In genomic region chr3:187150599-187150998, GRCh38 we compare ENCODE assay signal across 8 cellular contexts. TPM values are rescaled to one million over a fixed set of nuclear protein-coding genes. Genes with fewer than 3 reads are reported as not detected.
DNase-seq lines count a peak whose midpoint lies in the region; ATAC-seq and TF ChIP-seq lines count a peak whose summit lies in the region.

No MANE protein-coding gene starts in this region.

- H3K4me3 ChIP-seq in suprapubic skin = no peak overlapping the region

- H3K27ac ChIP-seq in suprapubic skin = no peak overlapping the region

- H3K36me3 Mint-ChIP-seq in stimulated activated memory B cell treated with anti-CD40 and anti-IgM and Interleukin-4, amounts not matched to agents 10 μg/mL and 1 μg/mL and 100 μg/mL, for 72 hours = peaks cover 8% of the 10 kb centered on the region

- H3K9me3 Mint-ChIP-seq in stimulated activated memory B cell treated with anti-CD40 and anti-IgM and Interleukin-4, amounts not matched to agents 10 μg/mL and 1 μg/mL and 100 μg/mL, for 72 hours = peaks cover 9% of the 10 kb centered on the region

- no peak overlapping the region for H3K4me3 Mint-ChIP-seq in stimulated activated memory B cell treated with anti-CD40 and anti-IgM and Interleukin-4, amounts not matched to agents 10 μg/mL and 1 μg/mL and 100 μg/mL, for 72 hours

- no peaks in the 10 kb centered on the region for H3K36me3 ChIP-seq in suprapubic skin

- no peak for ATAC-seq in left ventricle myocardium superior
- peak; percentile 57 for ATAC-seq in stimulated activated memory B cell treated with anti-CD40 and anti-IgM and Interleukin-4, amounts not matched to agents 10 μg/mL and 1 μg/mL and 100 μg/mL, for 72 hours

- DNase-seq in left ventricle myocardium superior (peak; percentile 54), cardiac septum (ENCODE audit: low spot score) (no peak), foreskin melanocyte (peak; percentile 12), suprapubic skin (ENCODE audit: low spot score in 2 of 2) (no peak), SHP77 (lab: John Stamatoyannopoulos, UW) (no peak), GOT3 (lab: John Stamatoyannopoulos, UW) (no peak)
- peak; percentile 33 to 60 for DNase-seq in activated CD4-positive, alpha-beta T cell treated with anti-CD3 and anti-CD28 coated beads, Interleukin-2, amount 50 U/mL, for 24 hours (ENCODE audit: low read depth in 1 of 2, low spot score in 1 of 2)

- H3K27me3 ChIP-seq in suprapubic skin = no peaks in the 10 kb centered on the region

- intact Hi-C loops in left ventricle myocardium superior (cut with micrococcal nuclease) = no loop called here
- intact Hi-C loops in cardiac septum (cut with DNase I) = no loop called here

- no peak overlapping the region for H3K27ac Mint-ChIP-seq in stimulated activated memory B cell treated with anti-CD40 and anti-IgM and Interleukin-4, amounts not matched to agents 10 μg/mL and 1 μg/mL and 100 μg/mL, for 72 hours

- TF ChIP-seq EP300 in suprapubic skin (IDR thresholded peaks at IDR 0.05) = no peak

- no peaks in the 10 kb centered on the region for H3K4me1 ChIP-seq in suprapubic skin

- no peaks in the 10 kb centered on the region for H3K27me3 Mint-ChIP-seq in stimulated activated memory B cell treated with anti-CD40 and anti-IgM and Interleukin-4, amounts not matched to agents 10 μg/mL and 1 μg/mL and 100 μg/mL, for 72 hours

- no peak for TF ChIP-seq CTCF in suprapubic skin (IDR thresholded peaks at IDR 0.05)

- no CpG with 5 or more reads among the region's 2 CpGs for WGBS in suprapubic skin

- no peak for TF ChIP-seq POLR2A in suprapubic skin (IDR thresholded peaks at IDR 0.05)

- H3K4me1 Mint-ChIP-seq in stimulated activated memory B cell treated with anti-CD40 and anti-IgM and Interleukin-4, amounts not matched to agents 10 μg/mL and 1 μg/mL and 100 μg/mL, for 72 hours = peaks cover 12% of the 10 kb centered on the region

- no peaks in the 10 kb centered on the region for H3K9me3 ChIP-seq in suprapubic skin

RNA-seq across cellular contexts. Expression of gene RPL39L, which starts 11.3 kb away (rescaled TPM):
- 4.1 TPM for total RNA-seq in left ventricle myocardium superior
- 5.4 TPM for total RNA-seq in cardiac septum
- 10 to 100 TPM in 3 of 4 donors, 1 to 10 TPM in 1; 7.1 to 12.2 (median 11.0) TPM for total RNA-seq in suprapubic skin

RNA-seq across cellular contexts. Expression of gene RTP1, which starts 46.7 kb away (rescaled TPM):
- total RNA-seq in left ventricle myocardium superior = not detected
- not detected for total RNA-seq in cardiac septum
- total RNA-seq in suprapubic skin = not detected

Comparison
In these comparisons a context has a peak if more than half of its experiments do, and no peak if none do; other contexts are left out.
1. DNase-seq: peak in left ventricle myocardium superior (single experiment), activated CD4-positive, alpha-beta T cell treated with anti-CD3 and anti-CD28 coated beads, Interleukin-2, amount 50 U/mL, for 24 hours (2 of 2) and foreskin melanocyte (single experiment); none in cardiac septum (single experiment), suprapubic skin (0 of 2), SHP77 (0 of 2) and GOT3 (single experiment).